ENCODE assay signal across 20 cellular contexts in the genomic region with DNA sequence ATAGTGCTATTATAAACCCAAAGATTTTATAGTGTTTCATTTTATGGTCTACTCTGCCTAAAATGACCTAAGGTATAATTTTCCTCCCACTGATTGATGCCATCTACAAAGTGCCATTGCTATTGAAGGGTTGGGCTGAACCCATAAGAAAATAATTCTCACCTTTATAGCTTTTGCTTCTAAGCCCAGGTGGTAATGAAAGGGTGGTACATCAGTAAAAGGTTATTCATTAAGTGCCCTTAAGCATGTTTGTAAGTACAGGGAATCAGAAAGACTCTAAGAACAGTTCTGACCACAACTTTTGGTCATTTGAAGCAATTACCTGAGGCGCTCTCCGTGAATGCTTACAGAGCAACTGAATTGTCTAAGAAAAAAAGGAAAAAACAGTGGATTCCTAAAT.
"Had no signal": no experiment of that assay in that cellular context is flagged by ENCODE, and none has a peak within 500 bp of the region (broad histone marks: within the 10 kb centered on the region; RNA-seq: fewer than 3 reads in every experiment).

No MANE protein-coding gene starts in this region.

- ATAC-seq: left cardiac atrium; left lung; lower lobe of right lung; naive thymus-derived CD8-positive, alpha-beta T cell; psoas muscle; right lobe of liver; stimulated activated memory B cell treated with anti-CD40 and anti-IgM and Interleukin-4, amounts not matched to agents 10 μg/mL and 1 μg/mL and 100 μg/mL, for 72 hours; stimulated activated naive CD8-positive, alpha-beta T cell treated with anti-CD3 and anti-CD28 coated beads, Interleukin-15, amount 100 ng/mL, for 72 hours had no signal

- DNase-seq: hippocampal formation; kidney glomerular epithelial cell; left cardiac atrium; left lung; lower lobe of right lung; mammary epithelial cell; mesenchymal stem cell; naive thymus-derived CD8-positive, alpha-beta T cell; occipital lobe; psoas muscle; right lobe of liver; stimulated activated CD4-positive, alpha-beta T cell treated with anti-CD3 and anti-CD28 coated beads, Interleukin-1b, Interleukin-23, amount 100 ng/mL, for 48 hours; stimulated activated CD4-positive, alpha-beta T cell treated with anti-CD3 and anti-CD28 coated beads, Interleukin-2, amount 100 ng/mL, for 48 hours; stimulated activated CD4-positive, alpha-beta T cell treated with anti-CD3 and anti-CD28 coated beads, Interleukin-4, amount 100 ng/mL, for 4 hours; stimulated activated CD8-positive, alpha-beta memory T cell treated with anti-CD3 and anti-CD28 coated beads, Interleukin-4, amount 100 ng/mL, for 48 hours; stimulated activated naive CD4-positive, alpha-beta T cell treated with Interleukin-2 at 50 U/mL for 16 hours; stimulated activated naive CD8-positive, alpha-beta T cell treated with anti-CD3 and anti-CD28 coated beads, Interleukin-15, amount 100 ng/mL, for 72 hours; substantia nigra; uterus had no signal
